In genomic region chr7:107946451-107946850, GRCh38 we compare ENCODE assay signal across 19 cellular contexts. TPM values are rescaled to one million over a fixed set of nuclear protein-coding genes. Genes with fewer than 3 reads are reported as not detected.
DNase-seq lines count a peak whose midpoint lies in the region; TF ChIP-seq lines count a peak whose summit lies in the region.
"Had no signal": no experiment of that assay in that cellular context is flagged by ENCODE, and none has a peak within 500 bp of the region (broad histone marks: within the 10 kb centered on the region; RNA-seq: fewer than 3 reads in every experiment).

No MANE protein-coding gene starts in this region.

- H3K36me3 Mint-ChIP-seq in CD14-positive monocyte, result no peaks in the 10 kb centered on the region

- H3K4me3 Mint-ChIP-seq in CD14-positive monocyte, result no peak overlapping the region

- no peaks in the 10 kb centered on the region for H3K4me1 Mint-ChIP-seq in CD14-positive monocyte

- no TSS peak for BruUV-seq in mammary epithelial cell (replicated peaks; lab: Mats Ljungman, UMichigan)

- H3K27me3 ChIP-seq in mammary epithelial cell (ENCODE audit: insufficient read depth, low read length) (no peaks in the 10 kb centered on the region), subcutaneous abdominal adipose tissue (ENCODE audit: control insufficient read depth in 5 of 5, insufficient read depth in 4 of 5, low read length in 5 of 5) (no peaks in the 10 kb centered on the region), BE2C (no peaks in the 10 kb centered on the region; the same call in 1 of the 2 replicates)
- H3K27me3 ChIP-seq: heart right ventricle, suprapubic skin had no signal

- CTCF ChIA-PET in RWPE1 (lab: Yijun Ruan, JAX) (interaction anchor here (1.4 kb wide), 1 partner anchor 67 kb away, joined by 3 read pairs; no protein-coding TSS in a partner anchor), mammary epithelial cell (lab: Charles Lee; ENCODE audit: low non-redundant PET) (no interaction called here)

- intact Hi-C loops in mammary epithelial cell (cut with micrococcal nuclease) (loop anchor here (5.0 to 10.0 kb wide), 3 partner anchors 56 to 158 kb away; partner anchors contain the start of gene LAMB1), CD14-positive monocyte (cut with micrococcal nuclease) (no loop called here)

- peaks cover 18% of the 10 kb centered on the region for H3K79me2 ChIP-seq in mammary epithelial cell (ENCODE audit: insufficient read depth, low read length)

- H3K4me2 ChIP-seq in mammary epithelial cell (ENCODE audit: insufficient read depth, low read depth, low read length), result peak overlapping the region; percentile 71

- H3K9ac ChIP-seq in mammary epithelial cell (ENCODE audit: insufficient read depth, low read length) (no peak overlapping the region), subcutaneous abdominal adipose tissue (ENCODE audit: low read length in 5 of 5) (no peak overlapping the region)

- no peaks in the 10 kb centered on the region for H4K20me1 ChIP-seq in mammary epithelial cell (ENCODE audit: insufficient read depth, low read length)

- no peak overlapping the region for H3K4me3 ChIP-seq in mammary epithelial cell (replicated peaks in 1 of 3; ENCODE audit: insufficient read depth in 1 of 3, low read depth in 2 of 3, low read length in 3 of 3)
- H3K4me3 ChIP-seq in mesodermal cell (ENCODE audit: extremely low read depth, insufficient read depth, low read length, poor library complexity, severe bottlenecking), result no peak overlapping the region
- H3K4me3 ChIP-seq in subcutaneous abdominal adipose tissue (ENCODE audit: low read depth in 1 of 5, low read length in 5 of 5), result no peak overlapping the region
- no peak overlapping the region for H3K4me3 ChIP-seq in BE2C (ENCODE audit: low read depth, low read length)
- H3K4me3 ChIP-seq: heart right ventricle, suprapubic skin had no signal

- TF ChIP-seq CTCF in RWPE1 (conservative IDR thresholded peaks at IDR 0.05; ENCODE audit: low read depth) (no peak), mammary epithelial cell (conservative IDR thresholded peaks at IDR 0.05 in 1 of 2, IDR thresholded peaks at IDR 0.05 in 1 of 2; ENCODE audit: extremely low read depth in 1 of 2, insufficient read depth in 1 of 2, low read depth in 1 of 2, low read length in 2 of 2) (no peak), CD14-positive monocyte (IDR thresholded peaks at IDR 0.05) (no peak), BE2C (IDR thresholded peaks at IDR 0.05; ENCODE audit: low read depth, low read length) (no peak)

- in situ Hi-C loops in mammary epithelial cell (cut with MboI; ENCODE audit: low sequenced_read_pairs in 2 of 2), result no loop called here

- peak; percentile 33 for DNase-seq in RWPE1 (ENCODE audit: low spot score)
- DNase-seq in mammary epithelial cell, result peak; percentile 66
- DNase-seq in CD14-positive monocyte (ENCODE audit: low spot score), result no peak
- no peak for DNase-seq in BE2C
- DNase-seq in NCI-H1694 treated with DMSO at 0.1 percent for 48 hours (lab: John Stamatoyannopoulos, UW), result no peak
- DNase-seq: activated CD4-positive, alpha-beta T cell treated with anti-CD3 and anti-CD28 coated beads, Interleukin-2, amount 50 U/mL, for 48 hours; activated T-cell treated with anti-CD3 and anti-CD28 coated beads, Interleukin-2, amount 50 U/mL, for 48 hours; DND-41; GOT3; heart right ventricle; kidney; NCI-H1694; NCI-H524; PC-3; SW 1271 had no signal

- 0% methylated on average over 2 of the region's 2 CpGs for WGBS in mammary epithelial cell (ENCODE audit: low coverage, missing lambda C conversion rate)
- 75% methylated on average over 1 of the region's 2 CpGs; no CpG with 5 or more reads in 1 of the 2 experiments for WGBS in mesodermal cell (ENCODE audit: insufficient coverage in 2 of 2), 2 experiments

- H2AFZ ChIP-seq in mammary epithelial cell (ENCODE audit: low read depth, low read length), result no peak overlapping the region

- H3K9me3 ChIP-seq in mammary epithelial cell (replicated peaks; ENCODE audit: insufficient read depth, low read length) (no peaks in the 10 kb centered on the region), mesodermal cell (ENCODE audit: control insufficient read depth, low read length) (no peaks in the 10 kb centered on the region), subcutaneous abdominal adipose tissue (ENCODE audit: control insufficient read depth in 5 of 5, low read length in 5 of 5) (no peaks in the 10 kb centered on the region), BE2C (no peaks in the 10 kb centered on the region)
- H3K9me3 ChIP-seq: heart right ventricle, suprapubic skin had no signal

- H3K27me3 Mint-ChIP-seq in CD14-positive monocyte (ENCODE audit: low read depth in 3 of 3), result peaks cover 0 to 2% (median 2%) of the 10 kb centered on the region in 3 donors

- H3K27ac ChIP-seq in RWPE1, result no peak overlapping the region
- peak overlapping the region; percentile 57 for H3K27ac ChIP-seq in mammary epithelial cell (ENCODE audit: insufficient read depth, low read depth, low read length)
- peak overlapping the region; percentile 48 for H3K27ac ChIP-seq in mesodermal cell (ENCODE audit: low read depth, low read length, severe bottlenecking)
- H3K27ac ChIP-seq in subcutaneous abdominal adipose tissue (ENCODE audit: low read depth, low read length), result peak overlapping the region; percentile 65
- H3K27ac ChIP-seq: C4-2B, suprapubic skin had no signal

- POLR2A ChIA-PET in RWPE1 (lab: Yijun Ruan, JAX; ENCODE audit: low non-redundant PET), result no interaction called here

- H3K9me3 Mint-ChIP-seq in CD14-positive monocyte, result peaks cover 0 to 1% (median 0%) of the 10 kb centered on the region in 7 donors

- peaks cover 48% of the 10 kb centered on the region for H3K36me3 ChIP-seq in mammary epithelial cell (ENCODE audit: insufficient read depth, low read length)
- H3K36me3 ChIP-seq in mesodermal cell (ENCODE audit: control insufficient read depth, insufficient read depth, low read length), result peaks cover 99% of the 10 kb centered on the region
- H3K36me3 ChIP-seq in subcutaneous abdominal adipose tissue (ENCODE audit: control insufficient read depth in 5 of 5, insufficient read depth in 5 of 5, low read length in 5 of 5), result peaks cover 9 to 57% (median 44%) of the 10 kb centered on the region in 5 donors
- H3K36me3 ChIP-seq in BE2C, result peaks cover 94% of the 10 kb centered on the region

- H3K4me1 ChIP-seq in mammary epithelial cell (ENCODE audit: insufficient read depth, low read length), result peaks cover 58% of the 10 kb centered on the region
- peaks cover 18% of the 10 kb centered on the region for H3K4me1 ChIP-seq in mesodermal cell (ENCODE audit: control insufficient read depth, insufficient read depth, low read length, poor library complexity, severe bottlenecking)
- peaks cover 0 to 36% (median 16%) of the 10 kb centered on the region in 5 donors for H3K4me1 ChIP-seq in subcutaneous abdominal adipose tissue (ENCODE audit: control insufficient read depth in 5 of 5, insufficient read depth in 5 of 5, low read length in 5 of 5)
- H3K4me1 ChIP-seq in BE2C, result no peaks in the 10 kb centered on the region

- H3K27ac Mint-ChIP-seq in CD14-positive monocyte, result no peak overlapping the region

- dilution Hi-C loops in mammary epithelial cell (cut with HindIII; ENCODE audit: low sequenced_read_pairs), result no loop called here

RNA-seq across cellular contexts. Expression of gene DLD, which starts 55.5 kb away (rescaled TPM):
- 10 to 100 TPM; 52.7 to 89.8 TPM for total RNA-seq in mammary epithelial cell
- polyA plus RNA-seq in mammary epithelial cell, result 118 TPM
- polyA minus RNA-seq in mammary epithelial cell, result 60.8 TPM
- polyA plus RNA-seq in mesodermal cell (2013, experiment 1 of 2), result 79.0 TPM
- polyA plus RNA-seq in mesodermal cell (2013, experiment 2 of 2), result 80.7 TPM
- 10 to 100 TPM; 54.5 to 73.6 TPM for polyA plus RNA-seq in CD14-positive monocyte
- polyA plus RNA-seq in BE2C (2012; ENCODE audit: insufficient read depth, insufficient read length, low read depth), result 103 TPM

RNA-seq across cellular contexts. Expression of gene LAMB1, which starts 56.5 kb away (rescaled TPM):
- total RNA-seq in mammary epithelial cell, result 100 to 1,000 TPM; 219 to 285 TPM
- polyA plus RNA-seq in mammary epithelial cell, result 76.2 TPM
- 447 TPM for polyA minus RNA-seq in mammary epithelial cell
- 263 TPM for polyA plus RNA-seq in mesodermal cell (2013, experiment 1 of 2)
- 252 TPM for polyA plus RNA-seq in mesodermal cell (2013, experiment 2 of 2)
- under 1 TPM in 1 of 2 donors, not detected in 1; 0.42 TPM for polyA plus RNA-seq in CD14-positive monocyte
- 74.8 TPM for polyA plus RNA-seq in BE2C (2012; ENCODE audit: insufficient read depth, insufficient read length, low read depth)

Comparison
In these comparisons a context has a peak if more than half of its experiments do, and no peak if none do; other contexts are left out.
1. DNase-seq: peak in RWPE1 (single experiment) and mammary epithelial cell (single experiment); none in CD14-positive monocyte (single experiment), BE2C (single experiment) and NCI-H1694 treated with DMSO at 0.1 percent for 48 hours (single experiment).
2. RNA of gene LAMB1, which starts 56.5 kb away (polyA plus RNA-seq): 76.2 TPM in mammary epithelial cell (single experiment); 0.42 TPM in CD14-positive monocyte; every median in the first group is over 10 times any median in the second.